Comparison of ENCODE assay signal across 13 cellular contexts in genomic region chr22:49880281-49880680, GRCh38. TPM values are rescaled to one million over a fixed set of nuclear protein-coding genes. Genes with fewer than 3 reads are reported as not detected.
DNase-seq lines count a peak whose midpoint lies in the region; ATAC-seq and TF ChIP-seq lines count a peak whose summit lies in the region.
"Had no signal": no experiment of that assay in that cellular context is flagged by ENCODE, and none has a peak within 500 bp of the region (broad histone marks: within the 10 kb centered on the region; RNA-seq: fewer than 3 reads in every experiment).

No MANE protein-coding gene starts in this region.

- peaks cover 1% of the 10 kb centered on the region for H3K36me3 ChIP-seq in GM06990 (ENCODE audit: control insufficient read depth, insufficient read depth, low read length)

- peaks cover 19% of the 10 kb centered on the region for H3K4me1 Mint-ChIP-seq in activated T-helper 17 cell treated with anti-CD3 and anti-CD28 coated beads, Interleukin-2, amount 50 U/mL, for 72 hours
- H3K4me1 Mint-ChIP-seq in naive B cell, result peaks cover 20 to 29% (median 24%) of the 10 kb centered on the region in 3 donors

- H3K4me3 Mint-ChIP-seq in activated T-helper 17 cell treated with anti-CD3 and anti-CD28 coated beads, Interleukin-2, amount 50 U/mL, for 72 hours, result peak overlapping the region; percentile 72
- H3K4me3 Mint-ChIP-seq in naive B cell, result no peak overlapping the region

- no peaks in the 10 kb centered on the region for H3K9me3 Mint-ChIP-seq in activated T-helper 17 cell treated with anti-CD3 and anti-CD28 coated beads, Interleukin-2, amount 50 U/mL, for 72 hours
- no peaks in the 10 kb centered on the region for H3K9me3 Mint-ChIP-seq in naive B cell

- H3K4me3 ChIP-seq in GM06990 (replicated peaks; ENCODE audit: low read depth, low read length), result peak overlapping the region; percentile 33
- H3K4me3 ChIP-seq: gastroesophageal sphincter, HAP-1 had no signal

- ATAC-seq in HG02610 (IDR thresholded peaks at IDR 0.05; ENCODE audit: unreplicated experiment) (peak; percentile 45), naive B cell (ENCODE audit: low read depth in 2 of 2) (no peak), HG03280 (IDR thresholded peaks at IDR 0.05; ENCODE audit: unreplicated experiment) (no peak)
- peak; percentile 87 for ATAC-seq in activated T-helper 17 cell treated with anti-CD3 and anti-CD28 coated beads, Interleukin-2, amount 50 U/mL, for 72 hours (replicated peaks)
- ATAC-seq: gastroesophageal sphincter had no signal

- no peak for TF ChIP-seq CTCF in GM06990 (IDR thresholded peaks at IDR 0.05; ENCODE audit: insufficient read depth, low read length, poor library complexity, severe bottlenecking)

- H3K27me3 ChIP-seq in GM06990 (replicated peaks; ENCODE audit: control insufficient read depth, insufficient read depth, low read length), result no peaks in the 10 kb centered on the region
- H3K27me3 ChIP-seq: gastroesophageal sphincter had no signal

- peaks cover 48% of the 10 kb centered on the region for H3K36me3 Mint-ChIP-seq in activated T-helper 17 cell treated with anti-CD3 and anti-CD28 coated beads, Interleukin-2, amount 50 U/mL, for 72 hours (ENCODE audit: low read depth)
- H3K36me3 Mint-ChIP-seq in naive B cell, result peaks cover 13 to 26% of the 10 kb centered on the region in 2 donors

- peak overlapping the region; percentile 82 for H3K27ac Mint-ChIP-seq in activated T-helper 17 cell treated with anti-CD3 and anti-CD28 coated beads, Interleukin-2, amount 50 U/mL, for 72 hours
- peak overlapping the region in 4 of 6 donors; percentile 32 to 70 (median 56) for H3K27ac Mint-ChIP-seq in naive B cell

- DNase-seq in GM06990 (ENCODE audit: extremely low read depth, insufficient read length), result no peak
- DNase-seq in naive B cell, result no peak
- DNase-seq in NCI-H2029 (lab: John Stamatoyannopoulos, UW), result no peak
- DNase-seq in SK-N-DZ (ENCODE audit: low spot score), result no peak
- DNase-seq in SIG-M5 treated with dmso at 0.1 percent for 504 hours (lab: John Stamatoyannopoulos, UW; ENCODE audit: unreplicated experiment), result no peak
- DNase-seq: central memory CD4-positive, alpha-beta T cell; mesenchymal stem cell; NCI-H187 had no signal

- H3K27me3 Mint-ChIP-seq in activated T-helper 17 cell treated with anti-CD3 and anti-CD28 coated beads, Interleukin-2, amount 50 U/mL, for 72 hours, result no peaks in the 10 kb centered on the region
- no peaks in the 10 kb centered on the region for H3K27me3 Mint-ChIP-seq in naive B cell

RNA-seq across cellular contexts. Expression of gene ZBED4, which starts 26.6 kb away (rescaled TPM):
- total RNA-seq in activated T-helper 17 cell treated with anti-CD3 and anti-CD28 coated beads, Interleukin-2, amount 50 U/mL, for 72 hours, result 10 to 100 TPM; 27.1 to 28.5 TPM
- polyA plus RNA-seq in naive B cell (ENCODE audit: low read depth in 6 of 6), result 10 to 100 TPM in 1 of 6 donors, 1 to 10 TPM in 5; 3.8 to 10.3 (median 6.1) TPM
- 18.6 and 24.1 TPM in 2 replicates for polyA plus RNA-seq in SK-N-DZ (2014; cell fraction: cytosol; rRNA removed)
- polyA plus RNA-seq in SK-N-DZ (2014; cell fraction: nucleus; rRNA removed), result 11.3 and 17.6 TPM in 2 replicates

RNA-seq across cellular contexts. Expression of gene ALG12, which starts 38.0 kb away (rescaled TPM):
- total RNA-seq in activated T-helper 17 cell treated with anti-CD3 and anti-CD28 coated beads, Interleukin-2, amount 50 U/mL, for 72 hours, result 10 to 100 TPM; 19.5 to 21.9 TPM
- polyA plus RNA-seq in naive B cell (ENCODE audit: low read depth in 6 of 6), result 10 to 100 TPM; 10.1 to 17.5 (median 13.0) TPM
- 22.9 and 24.2 TPM in 2 replicates for polyA plus RNA-seq in SK-N-DZ (2014; cell fraction: cytosol; rRNA removed)
- polyA plus RNA-seq in SK-N-DZ (2014; cell fraction: nucleus; rRNA removed), result 33.4 and 35.5 TPM in 2 replicates

RNA-seq across cellular contexts. Expression of gene CRELD2, which starts 38.2 kb away (rescaled TPM):
- 10 to 100 TPM; 22.7 to 38.6 TPM for total RNA-seq in activated T-helper 17 cell treated with anti-CD3 and anti-CD28 coated beads, Interleukin-2, amount 50 U/mL, for 72 hours
- 10 to 100 TPM; 21.9 to 33.8 (median 28.0) TPM for polyA plus RNA-seq in naive B cell (ENCODE audit: low read depth in 6 of 6)
- 31.3 and 34.1 TPM in 2 replicates for polyA plus RNA-seq in SK-N-DZ (2014; cell fraction: cytosol; rRNA removed)
- 58.9 and 62.2 TPM in 2 replicates for polyA plus RNA-seq in SK-N-DZ (2014; cell fraction: nucleus; rRNA removed)

RNA-seq across cellular contexts. Expression of gene BRD1, which starts 52.6 kb away (rescaled TPM):
- 10 to 100 TPM; 43.4 to 43.8 TPM for total RNA-seq in activated T-helper 17 cell treated with anti-CD3 and anti-CD28 coated beads, Interleukin-2, amount 50 U/mL, for 72 hours
- 1 to 10 TPM in 5 of 6 donors, under 1 TPM in 1; 0.23 to 3.0 (median 1.8) TPM for polyA plus RNA-seq in naive B cell (ENCODE audit: low read depth in 6 of 6)
- polyA plus RNA-seq in SK-N-DZ (2014; cell fraction: cytosol; rRNA removed), result 32.5 and 43.0 TPM in 2 replicates
- polyA plus RNA-seq in SK-N-DZ (2014; cell fraction: nucleus; rRNA removed), result 51.0 and 58.3 TPM in 2 replicates

Comparison
In these comparisons a context has a peak if more than half of its experiments do, and no peak if none do; other contexts are left out.
1. ATAC-seq: peak in HG02610 (single experiment) and activated T-helper 17 cell treated with anti-CD3 and anti-CD28 coated beads, Interleukin-2, amount 50 U/mL, for 72 hours (single experiment); none in naive B cell (0 of 2) and HG03280 (single experiment).